8 cellular contexts compared by ENCODE assay signal in genomic region chr22:46035380-46035741, GRCh38.
DNase-seq lines count a peak whose midpoint lies in the region; ATAC-seq lines count a peak whose summit lies in the region.

No MANE protein-coding gene starts in this region.

- peaks cover 15% of the 10 kb centered on the region for H3K4me1 Mint-ChIP-seq in activated naive CD8-positive, alpha-beta T cell (ENCODE audit: low read depth)
- H3K4me1 Mint-ChIP-seq in stimulated activated naive CD8-positive, alpha-beta T cell treated with anti-CD3 and anti-CD28 coated beads, Interleukin-15, amount 100 ng/mL, for 72 hours, result peaks cover 7% of the 10 kb centered on the region

- H3K4me3 ChIP-seq in iPS-18c (ENCODE audit: insufficient read depth, low read depth, low read length), result peak overlapping the region; percentile 51

- no peaks in the 10 kb centered on the region for H3K9me3 ChIP-seq in iPS-18c (ENCODE audit: control insufficient read depth, insufficient read depth, low read length)

- H3K9me3 Mint-ChIP-seq in activated naive CD8-positive, alpha-beta T cell (ENCODE audit: low read depth), result no peaks in the 10 kb centered on the region
- H3K9me3 Mint-ChIP-seq in stimulated activated naive CD8-positive, alpha-beta T cell treated with anti-CD3 and anti-CD28 coated beads, Interleukin-15, amount 100 ng/mL, for 72 hours, result no peaks in the 10 kb centered on the region

- H3K4me3 Mint-ChIP-seq in activated naive CD8-positive, alpha-beta T cell, result peak overlapping the region; percentile 76
- peak overlapping the region; percentile 66 to 83 for H3K4me3 Mint-ChIP-seq in stimulated activated naive CD8-positive, alpha-beta T cell treated with anti-CD3 and anti-CD28 coated beads, Interleukin-15, amount 100 ng/mL, for 72 hours

- H3K36me3 Mint-ChIP-seq in activated naive CD8-positive, alpha-beta T cell, result no peaks in the 10 kb centered on the region

- H3K27me3 Mint-ChIP-seq in activated naive CD8-positive, alpha-beta T cell, result no peaks in the 10 kb centered on the region
- no peaks in the 10 kb centered on the region for H3K27me3 Mint-ChIP-seq in stimulated activated naive CD8-positive, alpha-beta T cell treated with anti-CD3 and anti-CD28 coated beads, Interleukin-15, amount 100 ng/mL, for 72 hours

- peak overlapping the region; percentile 34 for H3K27ac Mint-ChIP-seq in activated naive CD8-positive, alpha-beta T cell
- peak overlapping the region in 1 of 2 donors; percentile 42 for H3K27ac Mint-ChIP-seq in stimulated activated naive CD8-positive, alpha-beta T cell treated with anti-CD3 and anti-CD28 coated beads, Interleukin-15, amount 100 ng/mL, for 72 hours

- ATAC-seq in stimulated activated naive CD8-positive, alpha-beta T cell treated with anti-CD3 and anti-CD28 coated beads, Interleukin-15, amount 100 ng/mL, for 72 hours, result no peak
- no peak for ATAC-seq in GM19035 (IDR thresholded peaks at IDR 0.05; ENCODE audit: unreplicated experiment)

- DNase-seq in NCI-H1105 treated with DMSO at 0.1 percent for 48 hours (lab: John Stamatoyannopoulos, UW) (peak; percentile 23), NCI-H1105 (lab: John Stamatoyannopoulos, UW) (no peak), DMS 273 treated with DMSO at 0.1 percent for 48 hours (lab: John Stamatoyannopoulos, UW) (no peak), NCI-H2107 (lab: John Stamatoyannopoulos, UW) (no peak)
- DNase-seq in stimulated activated naive CD8-positive, alpha-beta T cell treated with anti-CD3 and anti-CD28 coated beads, Interleukin-15, amount 100 ng/mL, for 72 hours, result no peak
